35 cellular contexts compared by ENCODE assay signal in the genomic region with DNA sequence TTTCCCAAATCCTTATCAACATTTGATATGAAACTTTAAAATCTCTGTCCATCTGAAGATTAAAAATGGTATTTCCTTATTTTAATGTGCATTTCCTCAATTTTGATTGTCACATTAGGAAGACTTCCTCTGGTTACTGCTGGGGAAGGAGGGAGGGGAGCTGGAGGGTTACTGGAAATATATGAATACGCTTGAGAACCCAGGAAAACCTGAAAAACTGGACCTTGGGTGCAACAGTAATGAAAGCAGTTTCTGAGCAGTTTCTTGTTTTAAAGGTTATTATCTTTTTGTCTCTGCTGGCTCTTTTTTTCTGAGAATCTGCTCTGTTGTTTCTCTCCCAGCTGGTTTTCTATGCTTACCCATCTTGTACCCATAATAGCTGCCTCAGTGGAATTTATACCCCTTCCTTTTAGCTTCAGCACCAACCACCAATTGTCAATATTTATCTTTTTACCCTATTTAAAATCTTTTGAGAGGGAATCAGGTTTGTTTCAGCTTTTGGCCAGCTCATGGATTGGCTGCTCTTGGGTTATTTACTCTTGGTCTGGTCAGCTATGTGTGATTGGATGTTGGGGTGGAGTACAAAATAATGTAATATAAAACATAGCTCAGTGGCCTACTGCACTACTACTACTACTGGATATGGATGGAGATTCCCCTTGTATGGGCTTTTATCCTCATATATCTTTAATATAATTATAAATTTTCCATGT.
DNase-seq lines count a peak whose midpoint lies in the region; ATAC-seq, FAIRE-seq and TF ChIP-seq lines count a peak whose summit lies in the region.
"Had no signal": no experiment of that assay in that cellular context is flagged by ENCODE, and none has a peak within 500 bp of the region (broad histone marks: within the 10 kb centered on the region; RNA-seq: fewer than 3 reads in every experiment).

No MANE protein-coding gene starts in this region.

- H2AFZ ChIP-seq in HepG2 (ENCODE audit: low read length), result no peak overlapping the region

- H3K4me2 ChIP-seq in HepG2 (ENCODE audit: low read depth, low read length), result no peak overlapping the region
- H3K4me2 ChIP-seq: A549 had no signal

- peaks cover 7% of the 10 kb centered on the region for H3K9me3 Mint-ChIP-seq in mesothelial cell of epicardium
- peaks cover 0 to 7% (median 4%) of the 10 kb centered on the region in 9 donors for H3K9me3 Mint-ChIP-seq in naive thymus-derived CD8-positive, alpha-beta T cell
- H3K9me3 Mint-ChIP-seq: H9 had no signal

- POLR2A ChIA-PET in HepG2 (lab: Yijun Ruan, JAX), result no interaction called here
- POLR2A ChIA-PET in naive thymus-derived CD8-positive, alpha-beta T cell (lab: Charles Lee), result interaction anchor here (0.7 kb wide), 1 partner anchor 1869 kb away, joined by 3 read pairs; no protein-coding TSS in a partner anchor

- peaks cover 23% of the 10 kb centered on the region for H3K4me1 Mint-ChIP-seq in mesothelial cell of epicardium
- no peaks in the 10 kb centered on the region for H3K4me1 Mint-ChIP-seq in naive thymus-derived CD8-positive, alpha-beta T cell
- H3K4me1 Mint-ChIP-seq: activated CD8-positive, alpha-beta memory T cell treated with anti-CD3 and anti-CD28 coated beads, Interleukin-2, amount 10 ng/mL, durations not matched to agents 7 days and 5 days; activated naive CD8-positive, alpha-beta T cell treated with anti-CD3 and anti-CD28 coated beads, Interleukin-2, amount 10 ng/mL, durations not matched to agents 7 days and 5 days; CD4-positive, alpha-beta memory T cell; T-helper 17 cell had no signal

- no peak overlapping the region for H3K9ac ChIP-seq in liver (ENCODE audit: low read depth in 1 of 2, low read length in 2 of 2)
- no peak overlapping the region for H3K9ac ChIP-seq in HepG2 (ENCODE audit: insufficient read depth, low read depth, low read length)

- H3K9me3 ChIP-seq in liver (ENCODE audit: control insufficient read depth in 4 of 4, low read length in 3 of 4), result no peaks in the 10 kb centered on the region
- H3K9me3 ChIP-seq in HepG2 (ENCODE audit: low read length), result no peaks in the 10 kb centered on the region
- H3K9me3 ChIP-seq: lower lobe of right lung, thoracic aorta had no signal

- no peaks in the 10 kb centered on the region for H4K20me1 ChIP-seq in HepG2 (ENCODE audit: insufficient read depth, low read length)

- TF ChIP-seq CTCF in liver (IDR thresholded peaks at IDR 0.05; ENCODE audit: low read depth, low read length, missing input control) (no peak), HepG2 (CRISPR knock-in tag; IDR thresholded peaks at IDR 0.05) (no peak), bronchial epithelial cell (IDR thresholded peaks at IDR 0.05; ENCODE audit: insufficient read depth, low read length, severe bottlenecking) (no peak), mesothelial cell of epicardium (IDR thresholded peaks at IDR 0.05; ENCODE audit: unreplicated experiment) (no peak)

- H3K27me3 Mint-ChIP-seq in mesothelial cell of epicardium (ENCODE audit: low read depth), result no peaks in the 10 kb centered on the region
- H3K27me3 Mint-ChIP-seq in naive thymus-derived CD8-positive, alpha-beta T cell, result peaks cover 0 to 21% (median 8%) of the 10 kb centered on the region in 5 donors

- H3K4me1 ChIP-seq in liver (ENCODE audit: control insufficient read depth in 4 of 4, insufficient read depth in 4 of 4, low read length in 3 of 4), result peaks cover 6 to 21% (median 12%) of the 10 kb centered on the region in 4 donors
- peaks cover 17% of the 10 kb centered on the region; the same call in 1 of the 2 replicates for H3K4me1 ChIP-seq in HepG2 (ENCODE audit: insufficient read depth, low read length)
- H3K4me1 ChIP-seq: A549 had no signal

- BruUV-seq in HepG2 (replicated peaks; lab: Mats Ljungman, UMichigan), result no TSS peak

- no peak for DNase-seq in HepG2 (ENCODE audit: low spot score)
- DNase-seq in bronchial epithelial cell (ENCODE audit: low read depth), result peak; percentile 25
- no peak for DNase-seq in mesothelial cell of epicardium (ENCODE audit: low spot score in 2 of 2, unreplicated experiment in 2 of 2)
- peak; percentile 47 for DNase-seq in ureter (ENCODE audit: low spot score)
- DNase-seq in stimulated activated CD4-positive, alpha-beta T cell treated with anti-CD3 and anti-CD28 coated beads, Interleukin-2, amount 100 ng/mL, for 48 hours, result no peak
- no peak for DNase-seq in naive thymus-derived CD8-positive, alpha-beta T cell
- DNase-seq in stimulated activated CD4-positive, alpha-beta T cell treated with anti-CD3 and anti-CD28 coated beads, Interleukin-12 subunit alpha, Interleukin-12 subunit beta, amount 100 ng/mL, for 4 hours, result no peak
- DNase-seq: activated CD4-positive, alpha-beta T cell treated with anti-CD3 and anti-CD28 coated beads, Interleukin-2, amount 50 U/mL, for 4 hours; activated CD8-positive, alpha-beta memory T cell treated with anti-CD3 and anti-CD28 coated beads, Interleukin-2, amount 10 ng/mL, durations not matched to agents 7 days and 5 days; activated gamma-delta T cell; activated naive CD8-positive, alpha-beta T cell treated with anti-CD3 and anti-CD28 coated beads, Interleukin-2, amount 10 ng/mL, durations not matched to agents 7 days and 5 days; activated T-cell treated with anti-CD3 and anti-CD28 coated beads, Interleukin-2, amount 50 U/mL, for 4 hours; aorta; CD4-positive, alpha-beta memory T cell; EL; H9; KG1; lower lobe of right lung; NCI-H146; NCI-H2171; NCI-H524 treated with DMSO at 0.1 percent for 48 hours; Right ventricle myocardium superior; stimulated activated CD4-positive, alpha-beta T cell treated with anti-CD3 and anti-CD28 coated beads, Interleukin-2, amount 100 ng/mL, for 24 hours; stimulated activated CD8-positive, alpha-beta memory T cell treated with anti-CD3 and anti-CD28 coated beads, Interleukin-4, amount 100 ng/mL, for 48 hours; T-helper 17 cell had no signal

- no peak overlapping the region for H3K4me3 ChIP-seq in liver (ENCODE audit: low read depth in 1 of 3, low read length in 3 of 3)
- H3K4me3 ChIP-seq in HepG2 (replicated peaks in 1 of 3; ENCODE audit: insufficient read depth in 1 of 3, low read depth in 2 of 3, low read length in 3 of 3), result no peak overlapping the region
- H3K4me3 ChIP-seq in bronchial epithelial cell (ENCODE audit: low read depth, low read length), result no peak overlapping the region
- H3K4me3 ChIP-seq: A549, GM12878, lower lobe of right lung, thoracic aorta had no signal

- TF ChIP-seq EP300 in HepG2 (IDR thresholded peaks at IDR 0.05; ENCODE audit: low read depth in 2 of 2, low read length in 2 of 2) (no peak), HepG2 (CRISPR knock-in tag; IDR thresholded peaks at IDR 0.05; ENCODE audit: borderline replicate concordance) (no peak)

- H3K36me3 Mint-ChIP-seq in mesothelial cell of epicardium, result no peaks in the 10 kb centered on the region
- H3K36me3 Mint-ChIP-seq in naive thymus-derived CD8-positive, alpha-beta T cell, result no peaks in the 10 kb centered on the region
- H3K36me3 Mint-ChIP-seq: activated CD8-positive, alpha-beta memory T cell treated with anti-CD3 and anti-CD28 coated beads, Interleukin-2, amount 10 ng/mL, durations not matched to agents 7 days and 5 days; activated naive CD8-positive, alpha-beta T cell treated with anti-CD3 and anti-CD28 coated beads, Interleukin-2, amount 10 ng/mL, durations not matched to agents 7 days and 5 days; CD4-positive, alpha-beta memory T cell had no signal

- H3K36me3 ChIP-seq in liver (ENCODE audit: control insufficient read depth in 4 of 4, insufficient read depth in 3 of 4, low read depth in 1 of 4, low read length in 3 of 4) (no peaks in the 10 kb centered on the region), HepG2 (replicated peaks in 1 of 2; ENCODE audit: control insufficient read depth in 1 of 2, insufficient read depth in 2 of 2, low read length in 2 of 2) (0 out of 5 replicates have a peak, but pooled peaks cover 0 to under 1% of the 10 kb centered on the region in 2 experiments), bronchial epithelial cell (ENCODE audit: control insufficient read depth, insufficient read depth, low read length) (no peaks in the 10 kb centered on the region)
- H3K36me3 ChIP-seq: lower lobe of right lung, thoracic aorta had no signal

- H3K27ac Mint-ChIP-seq in mesothelial cell of epicardium, result peak overlapping the region; percentile 87
- H3K27ac Mint-ChIP-seq in naive thymus-derived CD8-positive, alpha-beta T cell, result no peak overlapping the region
- H3K27ac Mint-ChIP-seq: activated CD8-positive, alpha-beta memory T cell treated with anti-CD3 and anti-CD28 coated beads, Interleukin-2, amount 10 ng/mL, durations not matched to agents 7 days and 5 days; activated naive CD8-positive, alpha-beta T cell treated with anti-CD3 and anti-CD28 coated beads, Interleukin-2, amount 10 ng/mL, durations not matched to agents 7 days and 5 days; CD4-positive, alpha-beta memory T cell; H9; nephron; stimulated activated naive CD8-positive, alpha-beta T cell treated with anti-CD3 and anti-CD28 coated beads, Interleukin-15, Interleukin-2, amounts not matched to agents 100 ng/mL and 50 ng/mL, for 24 hours; T-helper 17 cell had no signal

- ATAC-seq in HepG2, result no peak
- no peak for ATAC-seq in naive thymus-derived CD8-positive, alpha-beta T cell
- ATAC-seq: A549; activated CD4-positive, CD25-positive, alpha-beta regulatory T cell treated with anti-CD3 and anti-CD28 coated beads, Interleukin-2, amount 50 U/mL, for 24 hours; activated CD8-positive, alpha-beta memory T cell treated with anti-CD3 and anti-CD28 coated beads, Interleukin-2, amount 10 ng/mL, durations not matched to agents 7 days and 5 days; activated T-cell treated with anti-CD3 and anti-CD28 coated beads, Interleukin-2, amount 50 U/mL, for 4 hours; GM12878; Panc1; SK-N-SH treated with all-trans-retinoic acid at 6 μM for 48 hours; T-helper 17 cell had no signal

- TF ChIP-seq POLR2A in HepG2 (IDR thresholded peaks at IDR 0.05; ENCODE audit: insufficient read depth in 1 of 2, low read depth in 2 of 2, low read length in 2 of 2), result no peak

- no peak overlapping the region for H3K4me3 Mint-ChIP-seq in mesothelial cell of epicardium
- H3K4me3 Mint-ChIP-seq in naive thymus-derived CD8-positive, alpha-beta T cell, result no peak overlapping the region
- H3K4me3 Mint-ChIP-seq: activated CD8-positive, alpha-beta memory T cell treated with anti-CD3 and anti-CD28 coated beads, Interleukin-2, amount 10 ng/mL, durations not matched to agents 7 days and 5 days; activated naive CD8-positive, alpha-beta T cell treated with anti-CD3 and anti-CD28 coated beads, Interleukin-2, amount 10 ng/mL, durations not matched to agents 7 days and 5 days; activated T-cell treated with anti-CD3 and anti-CD28 coated beads, Interleukin-2, amount 50 U/mL, for 4 hours; CD4-positive, alpha-beta memory T cell; H9; nephron; stimulated activated naive CD8-positive, alpha-beta T cell treated with anti-CD3 and anti-CD28 coated beads, Interleukin-15, Interleukin-2, amounts not matched to agents 100 ng/mL and 50 ng/mL, for 24 hours; T-helper 17 cell had no signal

- in situ Hi-C loops in HepG2 (cut with HindIII; ENCODE audit: extremely low pct_ligation_motif_present, low pct_unique_long_range_greater_than_20kb), result no loop called here

- CTCF ChIA-PET in HepG2 (lab: Yijun Ruan, JAX; ENCODE audit: low intra/inter-chr PET ratio, low total read pairs), result no interaction called here

- H3K27ac ChIP-seq in liver (ENCODE audit: low read depth in 1 of 2, low read length in 2 of 2) (no peak overlapping the region), HepG2 (ENCODE audit: extremely low read length, insufficient read depth, low read length) (no peak overlapping the region)
- H3K27ac ChIP-seq: A549, lower lobe of right lung, thoracic aorta had no signal

- FAIRE-seq in HepG2 (lab: Jason Lieb, UNC) (no peak), bronchial epithelial cell (lab: Jason Lieb, UNC) (no peak)
- FAIRE-seq: A549, GM12878, keratinocyte had no signal

- H3K79me2 ChIP-seq in HepG2 (ENCODE audit: insufficient read depth, low read length), result no peaks in the 10 kb centered on the region

- 83% methylated on average over 1 of the region's 1 CpG for WGBS in liver
- 91% methylated on average over 1 of the region's 1 CpG for WGBS in HepG2 (ENCODE audit: low lambda C conversion rate)

- TF ChIP-seq RAD21 in liver (IDR thresholded peaks at IDR 0.05) (no peak), HepG2 (CRISPR knock-in tag; IDR thresholded peaks at IDR 0.05) (no peak)

- intact Hi-C loops in HepG2 (cut with micrococcal nuclease; ENCODE audit: unreplicated experiment), result no loop called here

- H3K27me3 ChIP-seq in liver (ENCODE audit: control insufficient read depth in 4 of 4, insufficient read depth in 4 of 4, low read length in 3 of 4) (no peaks in the 10 kb centered on the region), HepG2 (ENCODE audit: control insufficient read depth in 1 of 2, insufficient read depth in 2 of 2, low read length in 2 of 2) (no peaks in the 10 kb centered on the region), bronchial epithelial cell (ENCODE audit: control insufficient read depth, insufficient read depth, low read length) (no peaks in the 10 kb centered on the region)

Comparison
In these comparisons a context has a peak if more than half of its experiments do, and no peak if none do; other contexts are left out.
1. DNase-seq: peak in bronchial epithelial cell (single experiment) and ureter (single experiment); none in HepG2 (single experiment), mesothelial cell of epicardium (0 of 2), stimulated activated CD4-positive, alpha-beta T cell treated with anti-CD3 and anti-CD28 coated beads, Interleukin-2, amount 100 ng/mL, for 48 hours (0 of 2), naive thymus-derived CD8-positive, alpha-beta T cell (0 of 10) and stimulated activated CD4-positive, alpha-beta T cell treated with anti-CD3 and anti-CD28 coated beads, Interleukin-12 subunit alpha, Interleukin-12 subunit beta, amount 100 ng/mL, for 4 hours (single experiment).